Comparison of ENCODE assay signal across 25 cellular contexts in genomic region chr20:4482378-4482777, GRCh38.
"Had no signal": no experiment of that assay in that cellular context is flagged by ENCODE, and none has a peak within 500 bp of the region (broad histone marks: within the 10 kb centered on the region; RNA-seq: fewer than 3 reads in every experiment).

No MANE protein-coding gene starts in this region.

- H3K4me3 Mint-ChIP-seq: immature natural killer cell; mesothelial cell of epicardium; naive thymus-derived CD8-positive, alpha-beta T cell had no signal

- H3K27me3 ChIP-seq: esophagus muscularis mucosa, foreskin keratinocyte, gastroesophageal sphincter, hepatocyte, left lung had no signal

- H2AFZ ChIP-seq: hepatocyte had no signal

- H3K9me3 ChIP-seq: esophagus muscularis mucosa, gastroesophageal sphincter, heart left ventricle, left lung, lower lobe of right lung, mucosa of descending colon had no signal

- H3K27ac Mint-ChIP-seq: immature natural killer cell; mesothelial cell of epicardium; naive B cell; naive thymus-derived CD8-positive, alpha-beta T cell had no signal

- H3K4me1 ChIP-seq: esophagus muscularis mucosa, gastroesophageal sphincter, heart left ventricle, left lung, lower lobe of right lung had no signal

- H3K36me3 ChIP-seq: esophagus muscularis mucosa, gastroesophageal sphincter, heart left ventricle, left lung, lower lobe of right lung had no signal

- DNase-seq: dermis blood vessel endothelial cell; dorsolateral prefrontal cortex; effector CD4-positive, alpha-beta T cell; effector memory CD4-positive, alpha-beta T cell; foreskin keratinocyte; heart left ventricle; hypothalamus; immature natural killer cell; islet precursor cell; kidney; left cardiac atrium; left lung; left ventricle myocardium superior; lower lobe of right lung; mesenchymal stem cell; mucosa of descending colon; naive B cell; naive thymus-derived CD8-positive, alpha-beta T cell had no signal

- H3K9me3 Mint-ChIP-seq: immature natural killer cell; naive thymus-derived CD8-positive, alpha-beta T cell had no signal

- ATAC-seq: foreskin keratinocyte; gastroesophageal sphincter; heart left ventricle; left cardiac atrium; left lung; left ventricle myocardium superior; lower lobe of right lung; mucosa of descending colon; naive thymus-derived CD8-positive, alpha-beta T cell had no signal

- H3K27ac ChIP-seq: coronary artery, dorsolateral prefrontal cortex, esophagus muscularis mucosa, foreskin keratinocyte, gastroesophageal sphincter, heart left ventricle, hepatocyte, left lung, lower lobe of right lung had no signal

- FAIRE-seq: endothelial cell of umbilical vein, frontal cortex, kidney had no signal

- H3K4me2 ChIP-seq: hepatocyte had no signal

- H3K79me2 ChIP-seq: hepatocyte had no signal

- H3K4me3 ChIP-seq: coronary artery, dorsolateral prefrontal cortex, esophagus muscularis mucosa, gastroesophageal sphincter, heart left ventricle, hepatocyte, left lung, lower lobe of right lung, mucosa of descending colon had no signal

- H3K4me1 Mint-ChIP-seq: immature natural killer cell; naive B cell; naive thymus-derived CD8-positive, alpha-beta T cell had no signal

- H3K36me3 Mint-ChIP-seq: immature natural killer cell; mesothelial cell of epicardium; naive B cell; naive thymus-derived CD8-positive, alpha-beta T cell had no signal
